ENCODE assay signal across 20 cellular contexts in genomic region chr15:63794271-63794670, GRCh38. TPM values are rescaled to one million over a fixed set of nuclear protein-coding genes. Genes with fewer than 3 reads are reported as not detected.
DNase-seq lines count a peak whose midpoint lies in the region; ATAC-seq and TF ChIP-seq lines count a peak whose summit lies in the region.
"Had no signal": no experiment of that assay in that cellular context is flagged by ENCODE, and none has a peak within 500 bp of the region (broad histone marks: within the 10 kb centered on the region; RNA-seq: fewer than 3 reads in every experiment).

No MANE protein-coding gene starts in this region.

- peaks cover 6 to 8% of the 10 kb centered on the region in 2 donors for H3K9me3 Mint-ChIP-seq in activated naive CD4-positive, alpha-beta T cell treated with anti-CD3 and anti-CD28 coated beads, Interleukin-2, amount 50 U/mL, for 72 hours
- H3K9me3 Mint-ChIP-seq in activated naive CD4-positive, alpha-beta T cell treated with anti-CD3 and anti-CD28 coated beads, Interleukin-2, amount 10 ng/mL, durations not matched to agents 7 days and 5 days, result peaks cover 16% of the 10 kb centered on the region
- peaks cover 19% of the 10 kb centered on the region for H3K9me3 Mint-ChIP-seq in activated naive CD8-positive, alpha-beta T cell treated with anti-CD3 and anti-CD28 coated beads for 36 hours
- H3K9me3 Mint-ChIP-seq in natural killer cell, result peaks cover 0 to 3% of the 10 kb centered on the region in 2 donors

- no peak overlapping the region for H3K4me3 Mint-ChIP-seq in activated naive CD4-positive, alpha-beta T cell treated with anti-CD3 and anti-CD28 coated beads, Interleukin-2, amount 10 ng/mL, durations not matched to agents 7 days and 5 days
- H3K4me3 Mint-ChIP-seq in activated naive CD8-positive, alpha-beta T cell treated with anti-CD3 and anti-CD28 coated beads for 36 hours, result no peak overlapping the region
- H3K4me3 Mint-ChIP-seq in natural killer cell, result no peak overlapping the region
- H3K4me3 Mint-ChIP-seq: HFFc6, IgD-negative memory B cell had no signal

- H3K27ac Mint-ChIP-seq in activated naive CD4-positive, alpha-beta T cell treated with anti-CD3 and anti-CD28 coated beads, Interleukin-2, amount 50 U/mL, for 72 hours, result peak overlapping the region; percentile 34 to 80
- no peak overlapping the region for H3K27ac Mint-ChIP-seq in activated naive CD4-positive, alpha-beta T cell treated with anti-CD3 and anti-CD28 coated beads, Interleukin-2, amount 10 ng/mL, durations not matched to agents 7 days and 5 days
- peak overlapping the region; percentile 38 for H3K27ac Mint-ChIP-seq in activated naive CD8-positive, alpha-beta T cell treated with anti-CD3 and anti-CD28 coated beads for 36 hours
- H3K27ac Mint-ChIP-seq in natural killer cell, result peak overlapping the region; percentile 22 to 27
- H3K27ac Mint-ChIP-seq: HFFc6 had no signal

- CTCF ChIA-PET in activated naive CD4-positive, alpha-beta T cell treated with anti-CD3 and anti-CD28 coated beads, Interleukin-2, amount 10 ng/mL, durations not matched to agents 7 days and 5 days (lab: Charles Lee), result interaction anchor here (0.6 to 0.9 kb wide), 2 partner anchors 42 to 167 kb away, joined by 3 to 4 read pairs; no protein-coding TSS in a partner anchor

- DNase-seq in activated naive CD4-positive, alpha-beta T cell treated with anti-CD3 and anti-CD28 coated beads, Interleukin-2, amount 50 U/mL, for 72 hours (ENCODE audit: low spot score in 2 of 2), result no peak
- DNase-seq in activated naive CD4-positive, alpha-beta T cell treated with anti-CD3 and anti-CD28 coated beads, Interleukin-2, amount 10 ng/mL, durations not matched to agents 7 days and 5 days, result no peak
- no peak for DNase-seq in activated naive CD8-positive, alpha-beta T cell treated with anti-CD3 and anti-CD28 coated beads for 36 hours
- DNase-seq in natural killer cell (no peak), GF-D8 (lab: John Stamatoyannopoulos, UW) (no peak)
- DNase-seq: DMS79, H7, HFFc6, Karpas-422, MV-4-11, NCI-H1105 treated with DMSO at 0.1 percent for 48 hours, NCI-H2029 treated with DMSO at 0.1 percent for 48 hours, NCI-H226, NCI-H524, NCI-H774, Peyer's patch had no signal

- no peaks in the 10 kb centered on the region for H3K27me3 Mint-ChIP-seq in activated naive CD4-positive, alpha-beta T cell treated with anti-CD3 and anti-CD28 coated beads, Interleukin-2, amount 10 ng/mL, durations not matched to agents 7 days and 5 days
- no peaks in the 10 kb centered on the region for H3K27me3 Mint-ChIP-seq in activated naive CD8-positive, alpha-beta T cell treated with anti-CD3 and anti-CD28 coated beads for 36 hours
- no peaks in the 10 kb centered on the region for H3K27me3 Mint-ChIP-seq in natural killer cell (ENCODE audit: low read depth in 2 of 2)
- H3K27me3 Mint-ChIP-seq: IgD-negative memory B cell had no signal

- TF ChIP-seq CTCF in natural killer cell (IDR thresholded peaks at IDR 0.05), result no peak

- ATAC-seq in activated naive CD4-positive, alpha-beta T cell treated with anti-CD3 and anti-CD28 coated beads, Interleukin-2, amount 50 U/mL, for 72 hours, result no peak
- ATAC-seq in natural killer cell, result no peak
- ATAC-seq in HG02981 (IDR thresholded peaks at IDR 0.05; ENCODE audit: unreplicated experiment), result no peak
- no peak for ATAC-seq in HG03280 (IDR thresholded peaks at IDR 0.05; ENCODE audit: unreplicated experiment)
- ATAC-seq: SK-N-SH treated with all-trans-retinoic acid at 6 μM for 48 hours had no signal

- peaks cover 6 to 23% of the 10 kb centered on the region in 2 donors for H3K36me3 Mint-ChIP-seq in activated naive CD4-positive, alpha-beta T cell treated with anti-CD3 and anti-CD28 coated beads, Interleukin-2, amount 50 U/mL, for 72 hours
- H3K36me3 Mint-ChIP-seq in activated naive CD4-positive, alpha-beta T cell treated with anti-CD3 and anti-CD28 coated beads, Interleukin-2, amount 10 ng/mL, durations not matched to agents 7 days and 5 days, result peaks cover 27% of the 10 kb centered on the region
- peaks cover 33% of the 10 kb centered on the region for H3K36me3 Mint-ChIP-seq in activated naive CD8-positive, alpha-beta T cell treated with anti-CD3 and anti-CD28 coated beads for 36 hours
- no peaks in the 10 kb centered on the region for H3K36me3 Mint-ChIP-seq in natural killer cell

- peaks cover 2% of the 10 kb centered on the region for H3K4me1 Mint-ChIP-seq in activated naive CD4-positive, alpha-beta T cell treated with anti-CD3 and anti-CD28 coated beads, Interleukin-2, amount 10 ng/mL, durations not matched to agents 7 days and 5 days
- peaks cover 53% of the 10 kb centered on the region for H3K4me1 Mint-ChIP-seq in activated naive CD8-positive, alpha-beta T cell treated with anti-CD3 and anti-CD28 coated beads for 36 hours
- peaks cover 49 to 53% of the 10 kb centered on the region in 2 donors for H3K4me1 Mint-ChIP-seq in natural killer cell

- intact Hi-C loops in natural killer cell (cut with micrococcal nuclease), result no loop called here

RNA-seq across cellular contexts. Expression of gene HERC1, which starts 39.5 kb away (rescaled TPM):
- 100 to 1,000 TPM in 1 of 2 donors, 10 to 100 TPM in 1; 70.4 to 112 TPM for total RNA-seq in activated naive CD4-positive, alpha-beta T cell treated with anti-CD3 and anti-CD28 coated beads, Interleukin-2, amount 50 U/mL, for 72 hours
- 10 to 100 TPM; 45.0 to 50.4 TPM for total RNA-seq in activated naive CD8-positive, alpha-beta T cell treated with anti-CD3 and anti-CD28 coated beads for 36 hours
- total RNA-seq in natural killer cell, result 100 to 1,000 TPM; 219 to 259 (median 258) TPM
